In genomic region chr2:60899892-60900249, GRCh38 we compare ENCODE assay signal across 13 cellular contexts.
DNase-seq lines count a peak whose midpoint lies in the region; ATAC-seq lines count a peak whose summit lies in the region.
"Had no signal": no experiment of that assay in that cellular context is flagged by ENCODE, and none has a peak within 500 bp of the region (broad histone marks: within the 10 kb centered on the region; RNA-seq: fewer than 3 reads in every experiment).

No MANE protein-coding gene starts in this region.

- no peaks in the 10 kb centered on the region for H3K9me3 Mint-ChIP-seq in memory B cell
- H3K9me3 Mint-ChIP-seq: CD14-positive monocyte had no signal

- H3K27ac Mint-ChIP-seq in memory B cell: peak overlapping the region; percentile 46

- peaks cover 28% of the 10 kb centered on the region for H3K36me3 Mint-ChIP-seq in memory B cell

- ATAC-seq in GM18861 (IDR thresholded peaks at IDR 0.05; ENCODE audit: unreplicated experiment) (peak; percentile 20), GM19463 (IDR thresholded peaks at IDR 0.05; ENCODE audit: unreplicated experiment) (peak; percentile 33), HG03196 (IDR thresholded peaks at IDR 0.05; ENCODE audit: unreplicated experiment) (peak; percentile 13), memory B cell (ENCODE audit: low read depth) (peak; percentile 15)

- no peak overlapping the region for H3K4me3 Mint-ChIP-seq in memory B cell
- H3K4me3 Mint-ChIP-seq: CD14-positive monocyte had no signal

- no peaks in the 10 kb centered on the region for H3K27me3 Mint-ChIP-seq in memory B cell

- DNase-seq in memory B cell (ENCODE audit: low spot score in 2 of 2) (no peak), NCI-H226 (no peak), T1000 (lab: John Stamatoyannopoulos, UW) (no peak), HuH-7.5 (ENCODE audit: low spot score) (no peak)
- DNase-seq: glutamatergic neuron, KG1, kidney, NCI-H526 treated with DMSO at 0.1 percent for 48 hours, ovary had no signal

- H3K4me1 Mint-ChIP-seq in memory B cell: peaks cover 21% of the 10 kb centered on the region
- H3K4me1 Mint-ChIP-seq: CD14-positive monocyte had no signal
